Comparison of ENCODE assay signal across 22 cellular contexts in genomic region chr3:47761046-47761445, GRCh38. TPM values are rescaled to one million over a fixed set of nuclear protein-coding genes. Genes with fewer than 3 reads are reported as not detected.
DNase-seq lines count a peak whose midpoint lies in the region; ATAC-seq, FAIRE-seq and TF ChIP-seq lines count a peak whose summit lies in the region.
"Had no signal": no experiment of that assay in that cellular context is flagged by ENCODE, and none has a peak within 500 bp of the region (broad histone marks: within the 10 kb centered on the region; RNA-seq: fewer than 3 reads in every experiment).

No MANE protein-coding gene starts in this region.

- FAIRE-seq in K562 (lab: Jason Lieb, UNC): no peak
- FAIRE-seq: GM19239 had no signal

- H3K4me1 Mint-ChIP-seq in activated T-cell treated with anti-CD3 and anti-CD28 coated beads, Interleukin-2, amount 50 U/mL, for 24 hours (ENCODE audit: low read depth): peaks cover 14% of the 10 kb centered on the region
- peaks cover 5% of the 10 kb centered on the region for H3K4me1 Mint-ChIP-seq in activated T-cell treated with anti-CD3 and anti-CD28 coated beads, Interleukin-2, amount 50 U/mL, for 4 hours (ENCODE audit: low read depth)
- peaks cover 15 to 30% (median 19%) of the 10 kb centered on the region in 3 donors for H3K4me1 Mint-ChIP-seq in CD8-positive, alpha-beta memory T cell
- H3K4me1 Mint-ChIP-seq in memory B cell: peaks cover 6% of the 10 kb centered on the region

- H4K20me1 ChIP-seq in K562 (replicated peaks; ENCODE audit: control insufficient read depth, insufficient read depth, low read length): no peaks in the 10 kb centered on the region; the same call in 1 of the 2 replicates

- no peak overlapping the region for H2AFZ ChIP-seq in K562 (ENCODE audit: low read depth, low read length)
- H2AFZ ChIP-seq: GM23248 had no signal

- H3K9me3 Mint-ChIP-seq in activated T-cell treated with anti-CD3 and anti-CD28 coated beads, Interleukin-2, amount 50 U/mL, for 24 hours: no peaks in the 10 kb centered on the region
- no peaks in the 10 kb centered on the region for H3K9me3 Mint-ChIP-seq in activated T-cell treated with anti-CD3 and anti-CD28 coated beads, Interleukin-2, amount 50 U/mL, for 4 hours
- H3K9me3 Mint-ChIP-seq in CD8-positive, alpha-beta memory T cell: no peaks in the 10 kb centered on the region
- no peaks in the 10 kb centered on the region for H3K9me3 Mint-ChIP-seq in memory B cell
- H3K9me3 Mint-ChIP-seq: CD4-positive, CD25-positive, alpha-beta regulatory T cell had no signal

- no peak for TF ChIP-seq POLR2A in K562 (conservative IDR thresholded peaks at IDR 0.05)

- H3K4me3 ChIP-seq in CD8-positive, alpha-beta memory T cell (ENCODE audit: low read length): no peak overlapping the region
- H3K4me3 ChIP-seq in K562 (no peak overlapping the region), heart right ventricle (no peak overlapping the region)
- H3K4me3 ChIP-seq: GM23248 had no signal

- peak overlapping the region; percentile 68 for H3K27ac Mint-ChIP-seq in activated T-cell treated with anti-CD3 and anti-CD28 coated beads, Interleukin-2, amount 50 U/mL, for 24 hours
- peak overlapping the region in 5 of 8 donors; percentile 2 to 85 (median 49) for H3K27ac Mint-ChIP-seq in CD8-positive, alpha-beta memory T cell
- H3K27ac Mint-ChIP-seq in memory B cell: peak overlapping the region; percentile 80
- H3K27ac Mint-ChIP-seq: B cell had no signal

- H3K27me3 Mint-ChIP-seq in activated T-cell treated with anti-CD3 and anti-CD28 coated beads, Interleukin-2, amount 50 U/mL, for 24 hours: no peaks in the 10 kb centered on the region
- no peaks in the 10 kb centered on the region for H3K27me3 Mint-ChIP-seq in activated T-cell treated with anti-CD3 and anti-CD28 coated beads, Interleukin-2, amount 50 U/mL, for 4 hours (ENCODE audit: low read depth)
- H3K27me3 Mint-ChIP-seq in CD8-positive, alpha-beta memory T cell: no peaks in the 10 kb centered on the region
- no peaks in the 10 kb centered on the region for H3K27me3 Mint-ChIP-seq in memory B cell
- H3K27me3 Mint-ChIP-seq: B cell; CD4-positive, CD25-positive, alpha-beta regulatory T cell had no signal

- peaks cover 89% of the 10 kb centered on the region for H3K79me2 ChIP-seq in K562 (ENCODE audit: control insufficient read depth, insufficient read depth, low read length)

- H3K4me1 ChIP-seq in CD8-positive, alpha-beta memory T cell (ENCODE audit: insufficient read depth, low read length): no peaks in the 10 kb centered on the region
- H3K4me1 ChIP-seq in K562 (replicated peaks in 1 of 2; ENCODE audit: control insufficient read depth in 2 of 2, insufficient read depth in 2 of 2, low read length in 2 of 2) (peaks cover 17% of the 10 kb centered on the region in 2 experiments; a peak in 4 of 5 replicates), heart right ventricle (peaks cover 0 to 12% (median 3%) of the 10 kb centered on the region in 9 donors)

- BruUV-seq in K562 (replicated peaks; lab: Mats Ljungman, UMichigan): no TSS peak

- POLR2A ChIA-PET in CD8-positive, alpha-beta memory T cell (lab: Charles Lee): no interaction called here
- POLR2A ChIA-PET in K562 (lab: Yijun Ruan, JAX): interaction anchor here (0.7 to 4.4 kb wide), 6 partner anchors 9 to 27 kb away, joined by 3 to 34 read pairs (median 5); no protein-coding TSS in a partner anchor

- CTCF ChIA-PET in CD8-positive, alpha-beta memory T cell (lab: Charles Lee): interaction anchor here (0.5 kb wide), 1 partner anchor 63 kb away, joined by 3 read pairs; no protein-coding TSS in a partner anchor
- CTCF ChIA-PET in K562 (lab: Yijun Ruan, JAX; ENCODE audit: low intra/inter-chr PET ratio): no interaction called here

- ATAC-seq in activated T-cell treated with anti-CD3 and anti-CD28 coated beads, Interleukin-2, amount 50 U/mL, for 4 hours: no peak
- ATAC-seq in K562 (no peak), memory B cell (ENCODE audit: low read depth) (no peak), GM21360 (IDR thresholded peaks at IDR 0.05; ENCODE audit: unreplicated experiment) (no peak), heart right ventricle (no peak)

- TF ChIP-seq RAD21 in K562 (CRISPR knock-in tag; conservative IDR thresholded peaks at IDR 0.05 in 1 of 2, IDR thresholded peaks at IDR 0.05 in 1 of 2): no peak

- H3K36me3 Mint-ChIP-seq in activated T-cell treated with anti-CD3 and anti-CD28 coated beads, Interleukin-2, amount 50 U/mL, for 24 hours (ENCODE audit: low read depth): peaks cover 69% of the 10 kb centered on the region
- peaks cover 9% of the 10 kb centered on the region for H3K36me3 Mint-ChIP-seq in activated T-cell treated with anti-CD3 and anti-CD28 coated beads, Interleukin-2, amount 50 U/mL, for 4 hours (ENCODE audit: insufficient read depth)
- peaks cover 0 to 46% (median 7%) of the 10 kb centered on the region in 3 donors for H3K36me3 Mint-ChIP-seq in CD8-positive, alpha-beta memory T cell
- peaks cover 13% of the 10 kb centered on the region for H3K36me3 Mint-ChIP-seq in memory B cell

- H3K9ac ChIP-seq in K562 (ENCODE audit: insufficient read depth in 1 of 2, low read depth in 2 of 2, low read length in 2 of 2): no peak overlapping the region
- H3K9ac ChIP-seq: GM23248 had no signal

- H3K4me2 ChIP-seq in K562 (ENCODE audit: insufficient read depth, low read length): no peak overlapping the region

- peaks cover 3% of the 10 kb centered on the region for H3K36me3 ChIP-seq in CD8-positive, alpha-beta memory T cell (ENCODE audit: insufficient read depth, low read length)
- H3K36me3 ChIP-seq in K562 (ENCODE audit: control insufficient read depth, insufficient read depth, low read length) (peaks cover 77% of the 10 kb centered on the region), heart right ventricle (peaks cover 0 to 65% (median 7%) of the 10 kb centered on the region in 9 donors)

- no peaks in the 10 kb centered on the region for H3K9me1 ChIP-seq in K562 (ENCODE audit: control insufficient read depth, insufficient read depth, low read length)

- intact Hi-C loops in K562 (cut with micrococcal nuclease): no loop called here
- intact Hi-C loops in heart right ventricle (cut with DNase I): no loop called here

- WGBS in K562 (ENCODE audit: insufficient coverage, low coverage, missing lambda C conversion rate): 93% methylated on average over 4 of the region's 4 CpGs
- 93 to 94% methylated on average over 4 of the region's 4 CpGs for WGBS in heart right ventricle, 2 donors

- no peak overlapping the region for H3K27ac ChIP-seq in CD8-positive, alpha-beta memory T cell (ENCODE audit: low read depth, low read length)
- peak overlapping the region; percentile 65; the same call in 2 of the 3 replicates for H3K27ac ChIP-seq in K562 (ENCODE audit: extremely low read depth, low read depth, low read length)
- no peak overlapping the region for H3K27ac ChIP-seq in heart right ventricle
- H3K27ac ChIP-seq: 22Rv1, HL-60 had no signal

- TF ChIP-seq EP300 in K562 (IDR thresholded peaks at IDR 0.05; ENCODE audit: low read length): no peak

- H3K4me3 Mint-ChIP-seq in activated T-cell treated with anti-CD3 and anti-CD28 coated beads, Interleukin-2, amount 50 U/mL, for 24 hours: no peak overlapping the region
- H3K4me3 Mint-ChIP-seq in activated T-cell treated with anti-CD3 and anti-CD28 coated beads, Interleukin-2, amount 50 U/mL, for 4 hours: no peak overlapping the region
- H3K4me3 Mint-ChIP-seq in CD8-positive, alpha-beta memory T cell: no peak overlapping the region
- no peak overlapping the region for H3K4me3 Mint-ChIP-seq in memory B cell
- H3K4me3 Mint-ChIP-seq: B cell; CD4-positive, CD25-positive, alpha-beta regulatory T cell had no signal

- DNase-seq in activated T-cell treated with anti-CD3 and anti-CD28 coated beads, Interleukin-2, amount 50 U/mL, for 24 hours: no peak
- DNase-seq in activated T-cell treated with anti-CD3 and anti-CD28 coated beads, Interleukin-2, amount 50 U/mL, for 4 hours: no peak
- no peak for DNase-seq in CD8-positive, alpha-beta memory T cell
- DNase-seq in K562 (ENCODE audit: extremely low read depth in 1 of 4, low spot score in 3 of 4): no peak
- no peak for DNase-seq in memory B cell (ENCODE audit: low spot score in 2 of 2)
- DNase-seq in SKM-1 treated with dmso at 0.1 percent for 144 hours (lab: John Stamatoyannopoulos, UW; ENCODE audit: unreplicated experiment): no peak
- DNase-seq in heart right ventricle: no peak
- DNase-seq: CD4-positive, CD25-positive, alpha-beta regulatory T cell; GF-D8; GM23248; HCEC 1CT; NCI-H1105 treated with DMSO at 0.1 percent for 48 hours; NCI-H1694; NCI-H2081 treated with DMSO at 0.1 percent for 48 hours; NCI-H748 treated with DMSO at 0.1 percent for 48 hours; NK-92 treated with Interleukin-12 subunit alpha and Interleukin-12 subunit beta, amount 100 ng/mL, for 24 hours; SHP77 had no signal

- in situ Hi-C loops in K562 (cut with MboI): no loop called here

- no peaks in the 10 kb centered on the region for H3K27me3 ChIP-seq in CD8-positive, alpha-beta memory T cell (ENCODE audit: insufficient read depth, low read length, poor library complexity, severe bottlenecking)
- H3K27me3 ChIP-seq in K562 (ENCODE audit: control insufficient read depth in 2 of 2, insufficient read depth in 2 of 2, low read length in 2 of 2): no peaks in the 10 kb centered on the region
- H3K27me3 ChIP-seq in heart right ventricle: no peaks in the 10 kb centered on the region

- no peaks in the 10 kb centered on the region for H3K9me3 ChIP-seq in CD8-positive, alpha-beta memory T cell (ENCODE audit: low read length)
- H3K9me3 ChIP-seq in K562 (replicated peaks; ENCODE audit: control insufficient read depth, insufficient read depth, low read depth, low read length) (no peaks in the 10 kb centered on the region), heart right ventricle (no peaks in the 10 kb centered on the region)

- TF ChIP-seq CTCF in K562 (IDR thresholded peaks at IDR 0.05 in 2 of 3, conservative IDR thresholded peaks at IDR 0.05 in 1 of 3; ENCODE audit: insufficient read depth in 2 of 3, low read depth in 1 of 3, low read length in 3 of 3) (no peak), heart right ventricle (IDR thresholded peaks at IDR 0.05) (no peak)

RNA-seq across cellular contexts. Expression of gene SMARCC1, which starts 20.6 kb away (rescaled TPM):
- total RNA-seq in activated T-cell treated with anti-CD3 and anti-CD28 coated beads, Interleukin-2, amount 50 U/mL, for 4 hours: 100 to 1,000 TPM; 105 to 125 (median 106) TPM
- total RNA-seq in CD8-positive, alpha-beta memory T cell: 100 to 1,000 TPM; 100 to 107 TPM
- polyA plus RNA-seq in CD8-positive, alpha-beta memory T cell: 54.6 TPM
- total RNA-seq in K562 (2011; cell fraction: chromatin; rRNA removed; ENCODE audit: low replicate concordance): 160 and 393 TPM in 2 replicates
- total RNA-seq in K562 (2011; cell fraction: nucleolus; rRNA removed): 70.4 and 74.0 TPM in 2 replicates
- total RNA-seq in K562 (2011; cell fraction: nucleoplasm; rRNA removed): 125 and 187 TPM in 2 replicates
- 66.0 and 72.2 TPM in 2 replicates for total RNA-seq in K562 (2014; rRNA removed)
- 91.3 and 111 TPM in 2 replicates for total RNA-seq in K562 (2014; rRNA removed; fragmentation: Illumina TruSeq; extraction: Trizol)
- total RNA-seq in K562 (2015; rRNA removed; fragmentation: Illumina TruSeq; extraction: Trizol): 85.8 and 86.0 TPM in 2 replicates
- 195 and 199 TPM in 2 replicates for total RNA-seq in K562 (2021)
- polyA plus RNA-seq in K562 (2011; rRNA removed): 62.0 and 63.7 TPM in 2 replicates
- 27.0 and 29.4 TPM in 2 replicates for polyA plus RNA-seq in K562 (2011; cell fraction: cytosol; rRNA removed)
- 54.6 and 73.8 TPM in 2 replicates for polyA plus RNA-seq in K562 (2011; cell fraction: nucleus; rRNA removed)
- polyA plus RNA-seq in K562 (2012): 72.1 and 86.8 TPM in 2 replicates
- polyA plus RNA-seq in K562 (2014; fragmentation: Illumina TruSeq; extraction: Trizol): 124 and 127 TPM in 2 replicates
- polyA plus RNA-seq in K562 (2014; fragmentation: Nextera tagmentation; extraction: Ambion mirVana): 10 to 100 TPM; 20.7 to 40.5 TPM
- 47.2 and 55.8 TPM in 2 replicates for polyA plus RNA-seq in K562 (2014; rRNA removed)
- 146 and 210 TPM in 2 replicates for polyA minus RNA-seq in K562 (2011; rRNA and poly(A)+ RNA removed)
- 82.4 and 108 TPM in 2 replicates for polyA minus RNA-seq in K562 (2011; cell fraction: cytosol; rRNA and poly(A)+ RNA removed)
- 43.5 and 71.9 TPM in 2 replicates for polyA minus RNA-seq in K562 (2011; cell fraction: nucleus; rRNA and poly(A)+ RNA removed)
- total RNA-seq in heart right ventricle: 10 to 100 TPM; 22.5 to 34.9 (median 24.6) TPM
- polyA plus RNA-seq in heart right ventricle: 1 to 10 TPM; 6.4 to 8.0 TPM

RNA-seq across cellular contexts. Expression of gene DHX30, which starts 41.9 kb away (rescaled TPM):
- 100 to 1,000 TPM; 166 to 178 (median 167) TPM for total RNA-seq in activated T-cell treated with anti-CD3 and anti-CD28 coated beads, Interleukin-2, amount 50 U/mL, for 4 hours
- total RNA-seq in CD8-positive, alpha-beta memory T cell: 100 to 1,000 TPM; 117 TPM
- polyA plus RNA-seq in CD8-positive, alpha-beta memory T cell: 48.3 TPM
- total RNA-seq in K562 (2011; cell fraction: chromatin; rRNA removed; ENCODE audit: low replicate concordance): 284 and 628 TPM in 2 replicates
- 355 and 369 TPM in 2 replicates for total RNA-seq in K562 (2011; cell fraction: nucleolus; rRNA removed)
- total RNA-seq in K562 (2011; cell fraction: nucleoplasm; rRNA removed): 282 and 303 TPM in 2 replicates
- total RNA-seq in K562 (2014; rRNA removed) (144 and 154 TPM in 2 replicates), K562 (2014; rRNA removed; fragmentation: Illumina TruSeq; extraction: Trizol) (48.8 and 53.4 TPM in 2 replicates), K562 (2015; rRNA removed; fragmentation: Illumina TruSeq; extraction: Trizol) (79.0 and 82.5 TPM in 2 replicates), K562 (2021) (155 and 158 TPM in 2 replicates), heart right ventricle (10 to 100 TPM; 39.1 to 56.4 (median 45.3) TPM)
- polyA plus RNA-seq in K562 (2011; rRNA removed) (57.0 and 90.6 TPM in 2 replicates), K562 (2014; fragmentation: Illumina TruSeq; extraction: Trizol) (83.6 and 100 TPM in 2 replicates), K562 (2014; fragmentation: Nextera tagmentation; extraction: Ambion mirVana) (10 to 100 TPM; 12.3 to 14.2 TPM), K562 (2014; rRNA removed) (104 and 113 TPM in 2 replicates), heart right ventricle (10 to 100 TPM; 31.2 to 42.7 TPM)
- 80.2 and 129 TPM in 2 replicates for polyA plus RNA-seq in K562 (2011; cell fraction: cytosol; rRNA removed)
- polyA plus RNA-seq in K562 (2011; cell fraction: nucleus; rRNA removed): 352 and 482 TPM in 2 replicates
- polyA plus RNA-seq in K562 (2012): 75.3 and 81.4 TPM in 2 replicates
- 69.4 and 94.1 TPM in 2 replicates for polyA minus RNA-seq in K562 (2011; rRNA and poly(A)+ RNA removed)
- polyA minus RNA-seq in K562 (2011; cell fraction: cytosol; rRNA and poly(A)+ RNA removed): 87.7 and 97.7 TPM in 2 replicates
- 141 and 156 TPM in 2 replicates for polyA minus RNA-seq in K562 (2011; cell fraction: nucleus; rRNA and poly(A)+ RNA removed)
